31 cellular contexts compared by ENCODE assay signal in the genomic region with DNA sequence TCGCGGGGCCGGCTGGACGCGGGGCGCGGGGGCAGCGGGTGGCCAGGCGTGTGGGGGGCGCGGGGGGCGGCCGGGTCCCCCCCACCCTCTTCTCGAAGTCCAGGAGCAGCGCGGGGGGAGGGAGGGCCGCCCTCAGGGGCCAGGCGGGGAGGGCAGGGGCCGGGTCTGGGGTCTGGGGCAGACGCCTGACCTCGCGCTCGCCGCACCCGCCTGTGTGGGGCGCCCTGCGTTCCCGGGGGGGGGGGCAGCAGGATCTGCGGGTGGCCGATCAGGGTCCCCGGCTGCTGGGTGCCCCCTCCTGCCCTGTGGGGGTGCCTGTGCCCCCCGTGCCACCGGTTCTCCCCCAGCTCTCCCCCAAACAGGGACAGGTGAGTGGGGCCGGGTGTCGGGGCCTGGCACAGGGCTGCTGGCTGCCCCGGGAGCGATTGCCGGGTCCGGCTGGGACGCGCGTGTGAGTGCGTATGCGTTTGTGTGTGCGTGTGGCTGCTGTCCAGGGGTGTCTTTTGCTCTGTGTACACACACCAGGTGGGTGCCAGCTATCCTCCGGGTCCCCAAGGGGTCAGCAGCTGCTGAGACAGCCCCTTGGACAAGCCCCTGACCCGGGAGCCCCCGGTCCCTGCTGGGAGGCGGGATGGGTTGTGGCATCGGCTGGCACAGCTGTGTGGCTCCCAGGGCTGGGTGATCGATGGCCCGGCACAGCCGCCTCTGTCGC. TPM values are rescaled to one million over a fixed set of nuclear protein-coding genes. Genes with fewer than 3 reads are reported as not detected.
"Had no signal": no experiment of that assay in that cellular context is flagged by ENCODE, and none has a peak within 500 bp of the region (broad histone marks: within the 10 kb centered on the region; RNA-seq: fewer than 3 reads in every experiment).

No MANE protein-coding gene starts in this region.

- H3K9ac ChIP-seq: neural progenitor cell had no signal

- H2AFZ ChIP-seq: hepatocyte, neural progenitor cell had no signal

- H3K9me3 ChIP-seq: left ventricle myocardium inferior, psoas muscle, thyroid gland had no signal

- H3K27me3 ChIP-seq: thyroid gland had no signal

- H3K27ac ChIP-seq: hepatocyte, left ventricle myocardium inferior, neural progenitor cell, psoas muscle, thyroid gland, WERI-Rb-1 had no signal

- DNase-seq: activated CD4-positive, alpha-beta T cell treated with anti-CD3 and anti-CD28 coated beads, Interleukin-2, amount 10 ng/mL, durations not matched to agents 7 days and 5 days; activated CD4-positive, CD25-positive, alpha-beta regulatory T cell treated with anti-CD3 and anti-CD28 coated beads, Interleukin-2, amount 50 U/mL, for 72 hours; activated CD8-positive, alpha-beta memory T cell treated with anti-CD3 and anti-CD28 coated beads, Interleukin-2, amount 10 ng/mL, durations not matched to agents 7 days and 5 days; activated CD8-positive, alpha-beta T cell treated with anti-CD3 and anti-CD28 coated beads for 36 hours; activated gamma-delta T cell; activated naive CD4-positive, alpha-beta T cell treated with anti-CD3 and anti-CD28 coated beads, Interleukin-2, amount 50 U/mL, for 16 hours; activated naive CD8-positive, alpha-beta T cell treated with anti-CD3 and anti-CD28 coated beads, Interleukin-2, amount 50 U/mL, for 24 hours; activated T-cell treated with anti-CD3 and anti-CD28 coated beads for 4 hours; foreskin melanocyte; glutamatergic neuron; left ventricle myocardium inferior; naive thymus-derived CD8-positive, alpha-beta T cell; psoas muscle; right cardiac atrium; stimulated activated CD4-positive, alpha-beta T cell treated with anti-CD3 and anti-CD28 coated beads, Interleukin-12 subunit alpha, Interleukin-12 subunit beta, amount 100 ng/mL, for 4 hours; stimulated activated CD4-positive, alpha-beta T cell treated with anti-CD3 and anti-CD28 coated beads, Interleukin-4, amount 100 ng/mL, for 4 hours; stimulated activated naive CD8-positive, alpha-beta T cell treated with anti-CD3 and anti-CD28 coated beads, Interleukin-15, Interleukin-2, amounts not matched to agents 100 U/mL and 50 U/mL, for 24 hours; thyroid gland; WERI-Rb-1 had no signal

- FAIRE-seq: endometrium, TTC549 had no signal

- ATAC-seq: activated CD8-positive, alpha-beta memory T cell treated with anti-CD3 and anti-CD28 coated beads, Interleukin-2, amount 10 ng/mL, durations not matched to agents 7 days and 5 days; activated CD8-positive, alpha-beta T cell treated with anti-CD3 and anti-CD28 coated beads for 36 hours; activated naive CD8-positive, alpha-beta T cell treated with anti-CD3 and anti-CD28 coated beads, Interleukin-2, amount 50 U/mL, for 24 hours; psoas muscle; right cardiac atrium; stimulated activated naive CD8-positive, alpha-beta T cell treated with anti-CD3 and anti-CD28 coated beads, Interleukin-15, Interleukin-2, amounts not matched to agents 100 U/mL and 50 U/mL, for 24 hours had no signal

- H3K4me3 ChIP-seq: hepatocyte, left ventricle myocardium inferior, psoas muscle, thyroid gland had no signal

- H3K4me1 ChIP-seq: psoas muscle had no signal

- H3K79me2 ChIP-seq: hepatocyte had no signal

- H3K36me3 ChIP-seq: left ventricle myocardium inferior, neural progenitor cell, thyroid gland, WERI-Rb-1 had no signal

RNA-seq across cellular contexts. Expression of gene PRR35, which starts 0.7 kb away (rescaled TPM):
- total RNA-seq: activated CD4-positive, alpha-beta T cell treated with anti-CD3 and anti-CD28 coated beads, Interleukin-2, amount 10 ng/mL, durations not matched to agents 7 days and 5 days; activated CD8-positive, alpha-beta memory T cell treated with anti-CD3 and anti-CD28 coated beads, Interleukin-2, amount 10 ng/mL, durations not matched to agents 7 days and 5 days; activated CD8-positive, alpha-beta T cell treated with anti-CD3 and anti-CD28 coated beads for 36 hours; activated T-helper 1 cell treated with anti-CD3 and anti-CD28 coated beads, Interleukin-12 subunit alpha, Interleukin-12 subunit beta, Interleukin-2, Interleukin-4 antibody, amounts not matched to agents 30 ng/mL and 10 ng/mL and 1 ng/mL, durations not matched to agents 14 hours and 24 hours and 36 hours; cardiac septum; chondrocyte; hepatocyte; left ventricle myocardium inferior; lung microvascular endothelial cell; naive thymus-derived CD8-positive, alpha-beta T cell; osteocyte; psoas muscle; right cardiac atrium; skeletal muscle tissue; subcutaneous adipose tissue; thyroid gland; ureter had no signal
- polyA plus RNA-seq: hepatocyte; naive thymus-derived CD8-positive, alpha-beta T cell; psoas muscle; right cardiac atrium had no signal

RNA-seq across cellular contexts. Expression of gene NHLRC4, which starts 5.9 kb away (rescaled TPM):
- total RNA-seq: chondrocyte had no signal
